Comparison of ENCODE assay signal across 8 cellular contexts in genomic region chr1:233614173-233614742, GRCh38. TPM values are rescaled to one million over a fixed set of nuclear protein-coding genes. Genes with fewer than 3 reads are reported as not detected.
DNase-seq lines count a peak whose midpoint lies in the region; ATAC-seq, FAIRE-seq and TF ChIP-seq lines count a peak whose summit lies in the region.

No MANE protein-coding gene starts in this region.

- H3K36me3 Mint-ChIP-seq in activated naive CD8-positive, alpha-beta T cell treated with anti-CD3 and anti-CD28 coated beads, Interleukin-2, amount 10 ng/mL, durations not matched to agents 7 days and 5 days: no peaks in the 10 kb centered on the region

- TF ChIP-seq POLR2A in GM12891 (IDR thresholded peaks at IDR 0.05; ENCODE audit: low read depth, low read length) (no peak), GM18505 (IDR thresholded peaks at IDR 0.05; ENCODE audit: borderline replicate concordance, extremely low read depth, insufficient read depth, insufficient read length) (no peak)

- intact Hi-C loops in heart right ventricle (cut with DNase I): loop anchor here in 2 of 10 donors (10.0 kb wide), 3 partner anchors 51 to 171 kb away; no protein-coding TSS in a partner anchor

- H3K4me3 ChIP-seq in ACC112 (ENCODE audit: low read depth, low read length) (peak overlapping the region; percentile 94), heart right ventricle (peak overlapping the region; percentile 54 to 71 (median 64))

- H3K4me1 ChIP-seq in ACC112 (ENCODE audit: control insufficient read depth, insufficient read depth, low read length, unreplicated experiment) (peaks cover 7% of the 10 kb centered on the region), heart right ventricle (peaks cover 0 to 12% (median 0%) of the 10 kb centered on the region in 9 donors)

- no peak for TF ChIP-seq CTCF in heart right ventricle (IDR thresholded peaks at IDR 0.05)

- WGBS in heart right ventricle, 2 donors: 1% methylated on average over 39 to 43 of the region's 43 CpGs

- H3K9me3 Mint-ChIP-seq in activated naive CD8-positive, alpha-beta T cell treated with anti-CD3 and anti-CD28 coated beads, Interleukin-2, amount 10 ng/mL, durations not matched to agents 7 days and 5 days: no peaks in the 10 kb centered on the region

- H3K4me3 Mint-ChIP-seq in activated naive CD8-positive, alpha-beta T cell treated with anti-CD3 and anti-CD28 coated beads, Interleukin-2, amount 10 ng/mL, durations not matched to agents 7 days and 5 days: peak overlapping the region; percentile 27

- POLR2A ChIA-PET in activated naive CD8-positive, alpha-beta T cell treated with anti-CD3 and anti-CD28 coated beads, Interleukin-2, amount 10 ng/mL, durations not matched to agents 7 days and 5 days (lab: Charles Lee): no interaction called here

- H3K79me2 ChIP-seq in ACC112 (ENCODE audit: control insufficient read depth, insufficient read depth, low read length, unreplicated experiment): peaks cover 4% of the 10 kb centered on the region

- no peak for FAIRE-seq in GM12891 (lab: Jason Lieb, UNC)

- H3K27me3 Mint-ChIP-seq in activated naive CD8-positive, alpha-beta T cell treated with anti-CD3 and anti-CD28 coated beads, Interleukin-2, amount 10 ng/mL, durations not matched to agents 7 days and 5 days: peaks cover 55% of the 10 kb centered on the region

- DNase-seq in GM12891 (ENCODE audit: insufficient read length, low spot score): peak; percentile 41
- peak; percentile 27 for DNase-seq in activated naive CD8-positive, alpha-beta T cell treated with anti-CD3 and anti-CD28 coated beads, Interleukin-2, amount 10 ng/mL, durations not matched to agents 7 days and 5 days
- peak in 1 of 2 donors; percentile 31 for DNase-seq in heart right ventricle
- peak; percentile 79 for DNase-seq in retina
- DNase-seq in GOT3 (lab: John Stamatoyannopoulos, UW): no peak

- no peaks in the 10 kb centered on the region for H3K9me3 ChIP-seq in heart right ventricle

- ATAC-seq in HG03342 (IDR thresholded peaks at IDR 0.05; ENCODE audit: unreplicated experiment) (peak; percentile 42), heart right ventricle (peak; percentile 17 to 70 (median 51)), GM18505 (IDR thresholded peaks at IDR 0.05; ENCODE audit: unreplicated experiment) (no peak)
- no peak for ATAC-seq in activated naive CD8-positive, alpha-beta T cell treated with anti-CD3 and anti-CD28 coated beads, Interleukin-2, amount 10 ng/mL, durations not matched to agents 7 days and 5 days (ENCODE audit: low read depth)

- H3K27ac Mint-ChIP-seq in activated naive CD8-positive, alpha-beta T cell treated with anti-CD3 and anti-CD28 coated beads, Interleukin-2, amount 10 ng/mL, durations not matched to agents 7 days and 5 days: no peak overlapping the region

- no peak overlapping the region; the same call in 1 of the 2 replicates for H3K27ac ChIP-seq in ACC112 (ENCODE audit: low read depth, low read length)
- H3K27ac ChIP-seq in heart right ventricle: peak overlapping the region in 8 of 10 donors; percentile 1 to 75 (median 46)

- H3K36me3 ChIP-seq in ACC112 (ENCODE audit: insufficient read depth, low read length): no peaks in the 10 kb centered on the region
- no peaks in the 10 kb centered on the region for H3K36me3 ChIP-seq in heart right ventricle

- peak overlapping the region; percentile 75 for H2AFZ ChIP-seq in ACC112 (ENCODE audit: low read length, unreplicated experiment)

- no peaks in the 10 kb centered on the region for H3K4me1 Mint-ChIP-seq in activated naive CD8-positive, alpha-beta T cell treated with anti-CD3 and anti-CD28 coated beads, Interleukin-2, amount 10 ng/mL, durations not matched to agents 7 days and 5 days

- peaks cover 17% of the 10 kb centered on the region for H3K27me3 ChIP-seq in ACC112 (ENCODE audit: insufficient read depth, low read length)
- peaks cover 0 to 55% (median 19%) of the 10 kb centered on the region in 7 donors for H3K27me3 ChIP-seq in heart right ventricle

TF ChIP-seq in GM12891, 5 proteins besides CTCF, POLR2A, EP300 and RAD21:
- TF ChIP-seq TAF1 (IDR thresholded peaks at IDR 0.05; ENCODE audit: low read depth, low read length) (no peak), SPI1 (IDR thresholded peaks at IDR 0.05; ENCODE audit: low read depth, low read length) (no peak), POLR2AphosphoS5 (IDR thresholded peaks at IDR 0.05; ENCODE audit: low read depth, low read length) (no peak), POU2F2 (IDR thresholded peaks at IDR 0.05; ENCODE audit: low read depth, low read length) (no peak), PAX5 (IDR thresholded peaks at IDR 0.05; ENCODE audit: insufficient read depth, low read length, severe bottlenecking) (no peak)
TF ChIP-seq in GM12891: peak in this region for 0.

RNA-seq across cellular contexts. Expression of gene KCNK1, which starts 0.4 kb away (rescaled TPM):
- polyA plus RNA-seq in GM12891 (2012; ENCODE audit: low read depth, missing spikeins): 0.87 TPM
- not detected for total RNA-seq in activated naive CD8-positive, alpha-beta T cell treated with anti-CD3 and anti-CD28 coated beads, Interleukin-2, amount 10 ng/mL, durations not matched to agents 7 days and 5 days
- 10 to 100 TPM in 7 of 10 donors, 1 to 10 TPM in 3; 5.0 to 29.5 (median 15.2) TPM for total RNA-seq in heart right ventricle
- polyA plus RNA-seq in heart right ventricle: 1 to 10 TPM; 2.5 to 9.7 TPM

Comparison
In these comparisons a context has a peak if more than half of its experiments do, and no peak if none do; other contexts are left out.
1. ATAC-seq: peak in HG03342 (single experiment) and heart right ventricle (8 of 8); none in activated naive CD8-positive, alpha-beta T cell treated with anti-CD3 and anti-CD28 coated beads, Interleukin-2, amount 10 ng/mL, durations not matched to agents 7 days and 5 days (single experiment) and GM18505 (single experiment).
2. RNA of gene KCNK1, which starts 0.4 kb away (total RNA-seq): 5.0 to 29.5 TPM in heart right ventricle; not detected in activated naive CD8-positive, alpha-beta T cell treated with anti-CD3 and anti-CD28 coated beads, Interleukin-2, amount 10 ng/mL, durations not matched to agents 7 days and 5 days; every median in the first group is over 4 times any median in the second.